ENCODE assay signal across 25 cellular contexts in the genomic region with DNA sequence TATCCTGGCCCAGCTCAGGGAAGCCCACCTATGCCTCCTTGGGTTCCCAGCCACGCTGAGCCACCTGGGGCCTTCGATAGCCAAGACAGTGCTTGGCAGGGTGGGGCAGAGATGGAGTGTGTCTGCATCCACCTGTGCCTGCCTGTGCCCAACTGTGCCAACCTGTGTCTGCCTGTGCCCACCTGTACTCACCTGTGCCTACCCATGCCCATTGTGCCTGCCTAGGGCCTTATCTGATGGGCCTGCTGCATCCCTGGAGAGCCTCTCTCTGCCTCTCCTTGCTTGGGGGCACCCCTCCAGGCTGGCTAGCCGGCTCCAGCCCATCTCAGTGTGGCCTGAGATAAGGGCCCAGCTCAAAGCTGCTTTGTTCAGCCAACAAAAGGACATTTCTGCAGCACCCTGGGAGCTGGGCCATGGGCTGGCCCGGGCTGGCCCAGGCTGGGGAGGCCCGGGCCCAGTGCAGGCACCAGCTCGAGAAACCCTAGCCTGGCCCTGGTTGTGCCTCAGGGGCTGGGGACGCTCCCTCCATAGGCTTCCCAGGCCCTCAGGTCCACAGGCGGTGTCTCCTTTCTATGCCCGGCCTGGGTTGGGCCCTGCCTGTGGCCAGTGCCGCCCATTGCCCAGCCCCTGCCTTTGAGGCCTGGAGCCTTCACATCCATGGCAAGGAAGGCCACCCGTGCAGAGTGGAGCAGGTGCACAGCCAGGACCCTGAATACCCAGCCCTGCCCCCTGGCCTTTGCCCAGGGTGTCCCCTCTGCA. TPM values are rescaled to one million over a fixed set of nuclear protein-coding genes. Genes with fewer than 3 reads are reported as not detected.
DNase-seq lines count a peak whose midpoint lies in the region; ATAC-seq and TF ChIP-seq lines count a peak whose summit lies in the region.
"Had no signal": no experiment of that assay in that cellular context is flagged by ENCODE, and none has a peak within 500 bp of the region (broad histone marks: within the 10 kb centered on the region; RNA-seq: fewer than 3 reads in every experiment).

No MANE protein-coding gene starts in this region.

- no peaks in the 10 kb centered on the region for H3K27me3 ChIP-seq in right atrium auricular region
- no peaks in the 10 kb centered on the region for H3K27me3 ChIP-seq in lower lobe of right lung (ENCODE audit: low read depth)
- H3K27me3 ChIP-seq in BE2C, result no peaks in the 10 kb centered on the region
- H3K27me3 ChIP-seq in tibial artery, result peaks cover 0 to 21% of the 10 kb centered on the region in 2 donors
- H3K27me3 ChIP-seq: transverse colon had no signal

- TF ChIP-seq CTCF in right atrium auricular region (IDR thresholded peaks at IDR 0.05), result no peak
- TF ChIP-seq CTCF in lower lobe of right lung (IDR thresholded peaks at IDR 0.05), result no peak
- TF ChIP-seq CTCF in BE2C (IDR thresholded peaks at IDR 0.05; ENCODE audit: low read depth, low read length), result no peak
- no peak for TF ChIP-seq CTCF in tibial artery (IDR thresholded peaks at IDR 0.05)

- no peaks in the 10 kb centered on the region for H3K36me3 ChIP-seq in right atrium auricular region
- no peaks in the 10 kb centered on the region for H3K36me3 ChIP-seq in lower lobe of right lung
- H3K36me3 ChIP-seq in BE2C, result no peaks in the 10 kb centered on the region
- no peaks in the 10 kb centered on the region for H3K36me3 ChIP-seq in tibial artery
- H3K36me3 ChIP-seq: heart right ventricle, spleen, transverse colon had no signal

- peak; percentile 36 for DNase-seq in Right ventricle myocardium superior
- DNase-seq in right atrium auricular region (ENCODE audit: low spot score), result no peak
- DNase-seq in hippocampal formation (lab: John Stamatoyannopoulos, UW), result peak; percentile 76 to 82
- peak; percentile 38 for DNase-seq in occipital lobe (lab: John Stamatoyannopoulos, UW)
- no peak for DNase-seq in lower lobe of right lung
- DNase-seq in BE2C, result no peak
- no peak for DNase-seq in tibial artery
- no peak for DNase-seq in NCI-H1436 treated with DMSO at 0.1 percent for 48 hours (lab: John Stamatoyannopoulos, UW)
- DNase-seq: 8988T; activated CD4-positive, alpha-beta T cell treated with anti-CD3 and anti-CD28 coated beads for 48 hours; activated naive CD4-positive, alpha-beta T cell treated with anti-CD3 and anti-CD28 coated beads, Interleukin-2, amount 50 U/mL, for 16 hours; AML-193; aorta; central memory CD4-positive, alpha-beta T cell; GF-D8; GM23248; NCI-H2081 treated with DMSO at 0.1 percent for 48 hours; NCI-H345; NCI-H774; spleen; stimulated activated CD4-positive, alpha-beta T cell treated with anti-CD3 and anti-CD28 coated beads, Interleukin-2, amount 100 ng/mL, for 48 hours; transverse colon had no signal

- peaks cover 0 to 50% of the 10 kb centered on the region in 2 donors for H3K4me1 ChIP-seq in right atrium auricular region
- peaks cover 37% of the 10 kb centered on the region for H3K4me1 ChIP-seq in lower lobe of right lung
- H3K4me1 ChIP-seq in BE2C, result peaks cover 3% of the 10 kb centered on the region; the same call in 1 of the 2 replicates
- H3K4me1 ChIP-seq in tibial artery, result peaks cover 0 to 22% (median 10%) of the 10 kb centered on the region in 4 donors

- intact Hi-C loops in Right ventricle myocardium superior (cut with DNase I), result no loop called here
- intact Hi-C loops in lower lobe of right lung (cut with DNase I), result no loop called here
- intact Hi-C loops in tibial artery (cut with DNase I; ENCODE audit: low total_unique reads), result no loop called here

- H3K4me3 ChIP-seq in right atrium auricular region (no peak overlapping the region), lower lobe of right lung (no peak overlapping the region), BE2C (ENCODE audit: low read depth, low read length) (no peak overlapping the region), tibial artery (no peak overlapping the region)
- H3K4me3 ChIP-seq: GM23248, heart right ventricle, spleen, transverse colon had no signal

- H3K27ac ChIP-seq in right atrium auricular region, result no peak overlapping the region
- H3K27ac ChIP-seq in lower lobe of right lung, result no peak overlapping the region
- no peak overlapping the region for H3K27ac ChIP-seq in tibial artery
- H3K27ac ChIP-seq: GM23248, transverse colon, VCaP had no signal

- no peaks in the 10 kb centered on the region for H3K9me3 ChIP-seq in right atrium auricular region
- H3K9me3 ChIP-seq in lower lobe of right lung, result no peaks in the 10 kb centered on the region
- no peaks in the 10 kb centered on the region for H3K9me3 ChIP-seq in BE2C
- H3K9me3 ChIP-seq in tibial artery, result no peaks in the 10 kb centered on the region
- H3K9me3 ChIP-seq: heart right ventricle, spleen, transverse colon had no signal

- no peak for ATAC-seq in Right ventricle myocardium superior (ENCODE audit: poor library complexity)
- ATAC-seq in lower lobe of right lung, result no peak
- ATAC-seq: stimulated activated memory B cell treated with anti-CD40 and anti-IgM and Interleukin-4, amounts not matched to agents 10 μg/mL and 1 μg/mL and 100 μg/mL, for 72 hours had no signal

RNA-seq across cellular contexts. Expression of gene NOTCH1, which starts 37.3 kb away (rescaled TPM):
- total RNA-seq in Right ventricle myocardium superior (16.8 TPM), right atrium auricular region (10 to 100 TPM; 14.2 to 39.7 TPM), occipital lobe (22.9 TPM), lower lobe of right lung (91.4 TPM)
- polyA plus RNA-seq in BE2C (2012; ENCODE audit: insufficient read depth, insufficient read length, low read depth), result 0.91 TPM

Comparison
In these comparisons a context has a peak if more than half of its experiments do, and no peak if none do; other contexts are left out.
1. DNase-seq: peak in Right ventricle myocardium superior (single experiment), hippocampal formation (2 of 2) and occipital lobe (single experiment); none in right atrium auricular region (single experiment), lower lobe of right lung (single experiment), BE2C (single experiment), tibial artery (0 of 2) and NCI-H1436 treated with DMSO at 0.1 percent for 48 hours (single experiment).